Comparison of ENCODE assay signal across 1 cellular context in genomic region chr2:173963817-173964564, GRCh38.
TF ChIP-seq lines count a peak whose summit lies in the region.

No MANE protein-coding gene starts in this region.

TF ChIP-seq in K562, 482 proteins besides CTCF, POLR2A, EP300 and RAD21 (continued from another document and continues in another):
- TF ChIP-seq MTA3 (IDR thresholded peaks at IDR 0.05; ENCODE audit: borderline replicate concordance) (peak; percentile 85), ZNF695 (CRISPR knock-in tag; IDR thresholded peaks at IDR 0.05) (no peak), ATF7 (IDR thresholded peaks at IDR 0.05) (peak; percentile 63), PRPF4 (IDR thresholded peaks at IDR 0.05; ENCODE audit: insufficient read depth, low read depth, low read length, poor library complexity, severe bottlenecking) (peak; percentile 89), NFIC (IDR thresholded peaks at IDR 0.05) (no peak), ZNF766 (CRISPR knock-in tag; conservative IDR thresholded peaks at IDR 0.05) (peak; percentile 75; the same call in 1 of the 2 replicates), ZNF511 (CRISPR knock-in tag; IDR thresholded peaks at IDR 0.05) (peak; percentile 97), ZBTB17 (CRISPR knock-in tag; IDR thresholded peaks at IDR 0.05) (peak; percentile 75), ARID4B (CRISPR knock-in tag; IDR thresholded peaks at IDR 0.05) (peak; percentile 85), SAP30 (IDR thresholded peaks at IDR 0.05; ENCODE audit: borderline replicate concordance, insufficient read depth, low read depth, low read length, poor library complexity, severe bottlenecking) (peak; percentile 8), PML (IDR thresholded peaks at IDR 0.05; ENCODE audit: low read length) (no peak), KLF1 (tag; IDR thresholded peaks at IDR 0.05) (0 out of 2 replicates have a peak, but pooled peaks have one; percentile 54), ZEB2 (IDR thresholded peaks at IDR 0.05) (no peak), ZNF780A (CRISPR knock-in tag; IDR thresholded peaks at IDR 0.05) (no peak), PHB2 (IDR thresholded peaks at IDR 0.05; ENCODE audit: low read depth) (no peak), ZNF639 (CRISPR knock-in tag; conservative IDR thresholded peaks at IDR 0.05 in 1 of 2, IDR thresholded peaks at IDR 0.05 in 1 of 2) (peak in 1 of 2 experiments; percentile 99; a peak in 2 of 4 replicates), HCFC1 (IDR thresholded peaks at IDR 0.05; ENCODE audit: low read depth, low read length) (0 out of 2 replicates have a peak, but pooled peaks have one; percentile 33), HNRNPH1 (optimal IDR thresholded peaks at IDR 0.05; ENCODE audit: low read depth, low read length) (no peak), DNMT1 (IDR thresholded peaks at IDR 0.05) (no peak), ZBTB9 (CRISPR knock-in tag; IDR thresholded peaks at IDR 0.05) (peak; percentile 82; the same call in 1 of the 2 replicates), ATF4 (CRISPR knock-in tag; IDR thresholded peaks at IDR 0.05) (peak; percentile 6; the same call in 1 of the 2 replicates), RHOXF2B (CRISPR knock-in tag; conservative IDR thresholded peaks at IDR 0.05) (no peak), SRSF1 (IDR thresholded peaks at IDR 0.05; ENCODE audit: low read depth, low read length) (no peak; the same call in 1 of the 2 replicates), ZNF12 (CRISPR knock-in tag; IDR thresholded peaks at IDR 0.05) (no peak), MAX (CRISPR knock-in tag; IDR thresholded peaks at IDR 0.05) (peak; percentile 96), TEAD1 (CRISPR knock-in tag; IDR thresholded peaks at IDR 0.05) (peak in 1 of 2 experiments; percentile 91; a peak in 2 of 4 replicates), GMEB1 (CRISPR knock-in tag; IDR thresholded peaks at IDR 0.05) (peak; percentile 71), ZNF134 (CRISPR knock-in tag; conservative IDR thresholded peaks at IDR 0.05) (no peak), CBX1 (IDR thresholded peaks at IDR 0.05; ENCODE audit: low read depth) (peak; percentile 70; the same call in 1 of the 2 replicates), SP1 (CRISPR knock-in tag; IDR thresholded peaks at IDR 0.05) (0 out of 2 replicates have a peak, but pooled peaks have one; percentile 10), FOXM1 (IDR thresholded peaks at IDR 0.05; ENCODE audit: low read depth) (no peak), FOXM1 (CRISPR knock-in tag; IDR thresholded peaks at IDR 0.05; ENCODE audit: low read depth) (peak; percentile 89), POLR2G (IDR thresholded peaks at IDR 0.05; ENCODE audit: low read depth, low read length) (peak; percentile 95), ZNF197 (CRISPR knock-in tag; IDR thresholded peaks at IDR 0.05; ENCODE audit: low read depth) (peak; percentile 17; the same call in 1 of the 2 replicates), GABPB1 (CRISPR knock-in tag; IDR thresholded peaks at IDR 0.05) (peak; percentile 87), CREB3L1 (IDR thresholded peaks at IDR 0.05; ENCODE audit: borderline replicate concordance, low read depth) (peak; percentile 56; the same call in 1 of the 2 replicates), GATAD2B (IDR thresholded peaks at IDR 0.05; ENCODE audit: borderline replicate concordance) (peak; percentile 93), ZBTB1 (CRISPR knock-in tag; IDR thresholded peaks at IDR 0.05; ENCODE audit: borderline replicate concordance, low read depth) (peak; percentile 87), STAT6 (CRISPR knock-in tag; IDR thresholded peaks at IDR 0.05) (no peak), KAT7 (CRISPR knock-in tag; IDR thresholded peaks at IDR 0.05; ENCODE audit: borderline replicate concordance) (peak; percentile 87; the same call in 1 of the 2 replicates), ETV5 (CRISPR knock-in tag; IDR thresholded peaks at IDR 0.05; ENCODE audit: low read depth) (no peak), EP400 (IDR thresholded peaks at IDR 0.05) (peak; percentile 56; the same call in 1 of the 2 replicates), ZNF740 (CRISPR knock-in tag; IDR thresholded peaks at IDR 0.05) (peak; percentile 88), ZNF740 (tag; IDR thresholded peaks at IDR 0.05) (peak in 1 of 2 experiments; percentile 79; a peak in 2 of 4 replicates), XRCC3 (IDR thresholded peaks at IDR 0.05) (no peak), TAF1 (IDR thresholded peaks at IDR 0.05; ENCODE audit: control insufficient read depth, extremely low read depth, insufficient read depth, low read length, severe bottlenecking) (peak; percentile 78), ZNF24 (IDR thresholded peaks at IDR 0.05) (peak; percentile 63; the same call in 1 of the 2 replicates), POLR2B (IDR thresholded peaks at IDR 0.05; ENCODE audit: low read depth, partially characterized antibody) (peak; percentile 9), SUPT5H (IDR thresholded peaks at IDR 0.05) (peak; percentile 68), ZBTB33 (CRISPR knock-in tag; IDR thresholded peaks at IDR 0.05) (peak; percentile 85)
